Comparison of ENCODE assay signal across 8 cellular contexts in the genomic region with DNA sequence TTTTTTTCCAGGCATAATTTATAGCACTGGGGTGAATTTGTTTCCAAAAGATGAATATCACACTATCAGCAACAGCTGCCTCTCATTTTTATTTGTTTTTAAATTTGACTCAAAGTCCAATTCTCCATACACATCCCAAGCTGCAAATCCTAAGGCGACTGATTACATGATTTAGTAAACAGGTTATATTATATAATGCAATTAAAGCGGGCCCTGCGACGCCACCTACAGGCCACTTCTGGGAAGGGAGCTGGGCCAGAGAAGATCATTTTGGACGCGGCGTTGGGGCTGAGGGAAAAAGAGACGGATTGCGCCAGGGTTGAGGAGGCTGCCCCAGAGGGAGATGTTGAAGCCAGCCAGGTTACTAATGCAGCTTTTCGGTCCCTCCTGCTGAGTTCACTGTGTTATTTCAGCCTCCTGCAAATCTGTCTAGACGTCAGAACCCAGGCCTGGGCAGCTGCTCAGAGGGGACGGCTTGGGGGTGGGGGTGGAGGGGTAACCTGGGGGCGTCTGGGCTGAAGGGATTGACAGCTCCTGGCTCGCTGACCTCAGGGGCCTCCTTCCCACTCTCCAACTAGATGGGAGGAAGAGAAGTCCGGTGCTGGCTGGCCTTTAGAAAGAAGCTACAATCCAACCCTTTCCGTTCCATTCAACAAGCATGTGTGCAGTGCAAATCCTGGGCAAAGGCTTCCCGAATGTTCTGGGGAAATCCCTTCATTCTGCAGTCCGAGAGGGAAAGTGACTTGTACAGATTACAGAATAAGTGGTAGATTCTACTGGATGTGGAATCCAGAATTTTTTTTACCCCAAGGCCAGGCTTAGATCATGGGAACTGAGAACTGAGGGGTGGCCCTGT.
DNase-seq lines count a peak whose midpoint lies in the region; ATAC-seq, FAIRE-seq and TF ChIP-seq lines count a peak whose summit lies in the region.

No MANE protein-coding gene starts in this region.

- no peak for FAIRE-seq in bronchial epithelial cell (lab: Jason Lieb, UNC)
- peak; percentile 9 for FAIRE-seq in keratinocyte (lab: Jason Lieb, UNC)

- DNase-seq in NCI-H524 (lab: John Stamatoyannopoulos, UW) (peak; percentile 8 to 53), NCI-H524 treated with DMSO at 0.1 percent for 48 hours (lab: John Stamatoyannopoulos, UW) (no peak), LoVo (ENCODE audit: low spot score) (peak; percentile 41), T-helper 1 cell (peak in 3 of 5 donors; percentile 3 to 33 (median 9)), bronchial epithelial cell (ENCODE audit: low read depth) (peak; percentile 27), keratinocyte (ENCODE audit: low read depth, low spot score) (no peak)
- DNase-seq in stimulated activated CD4-positive, alpha-beta T cell treated with anti-CD3 and anti-CD28 coated beads, Interleukin-12 subunit alpha, Interleukin-12 subunit beta, amount 100 ng/mL, for 48 hours (ENCODE audit: low read depth in 2 of 3, low spot score in 1 of 3), result peak; percentile 4 to 38 (median 26)

- no peaks in the 10 kb centered on the region for H3K9me1 ChIP-seq in keratinocyte (ENCODE audit: control insufficient read depth, extremely low read depth, insufficient read depth, low read length)

- no peak overlapping the region for H2AFZ ChIP-seq in keratinocyte (ENCODE audit: control insufficient read depth, low read length)

- no peak overlapping the region for H3K9ac ChIP-seq in keratinocyte (ENCODE audit: control insufficient read depth, extremely low read depth, insufficient read depth, low read length)

- H3K4me3 ChIP-seq in bronchial epithelial cell (ENCODE audit: low read depth, low read length) (no peak overlapping the region), keratinocyte (ENCODE audit: control insufficient read depth in 2 of 3, extremely low read depth in 1 of 3, insufficient read depth in 2 of 3, low read depth in 1 of 3, low read length in 3 of 3) (no peak overlapping the region)

- no peak overlapping the region for H3K27ac ChIP-seq in keratinocyte (ENCODE audit: control insufficient read depth, insufficient read depth, low read length)

- H3K79me2 ChIP-seq in keratinocyte (ENCODE audit: control insufficient read depth, insufficient read depth, low read length), result no peaks in the 10 kb centered on the region

- peak; percentile 76 for TF ChIP-seq CTCF in bronchial epithelial cell (IDR thresholded peaks at IDR 0.05; ENCODE audit: insufficient read depth, low read length, severe bottlenecking)
- peak; percentile 82 to 84 (median 83) for TF ChIP-seq CTCF in keratinocyte (optimal IDR thresholded peaks at IDR 0.05 in 1 of 3, IDR thresholded peaks at IDR 0.05 in 1 of 3, conservative IDR thresholded peaks at IDR 0.05 in 1 of 3; ENCODE audit: extremely low read depth in 1 of 3, insufficient read depth in 2 of 3, low read length in 3 of 3)

- H3K36me3 ChIP-seq in bronchial epithelial cell (ENCODE audit: control insufficient read depth, insufficient read depth, low read length) (no peaks in the 10 kb centered on the region), keratinocyte (ENCODE audit: control insufficient read depth in 2 of 2, extremely low read depth in 1 of 2, insufficient read depth in 2 of 2, low read length in 2 of 2) (no peaks in the 10 kb centered on the region)

- dilution Hi-C loops in keratinocyte (cut with MboI; ENCODE audit: extremely low pct_ligation_motif_present, low sequenced_read_pairs), result no loop called here

- H3K4me2 ChIP-seq in keratinocyte (ENCODE audit: control insufficient read depth, extremely low read depth, insufficient read depth, low read depth, low read length), result no peak overlapping the region

- no peak for ATAC-seq in HG03039 (IDR thresholded peaks at IDR 0.05; ENCODE audit: unreplicated experiment)

- no peaks in the 10 kb centered on the region for H3K4me1 ChIP-seq in keratinocyte (ENCODE audit: control insufficient read depth, extremely low read depth, insufficient read depth, low read length)

- no peaks in the 10 kb centered on the region for H3K9me3 ChIP-seq in keratinocyte (ENCODE audit: control insufficient read depth, low read depth, low read length)

- H3K27me3 ChIP-seq in bronchial epithelial cell (ENCODE audit: control insufficient read depth, insufficient read depth, low read length), result peaks cover 6% of the 10 kb centered on the region
- H3K27me3 ChIP-seq in keratinocyte (ENCODE audit: control insufficient read depth, extremely low read depth, insufficient read depth, low read length), result peaks cover 11% of the 10 kb centered on the region

- no peaks in the 10 kb centered on the region for H4K20me1 ChIP-seq in keratinocyte (ENCODE audit: control insufficient read depth, extremely low read depth, insufficient read depth, low read length)

Comparison
In these comparisons a context has a peak if more than half of its experiments do, and no peak if none do; other contexts are left out.
1. DNase-seq: peak in NCI-H524 (2 of 2), LoVo (single experiment), T-helper 1 cell (3 of 5), bronchial epithelial cell (single experiment) and stimulated activated CD4-positive, alpha-beta T cell treated with anti-CD3 and anti-CD28 coated beads, Interleukin-12 subunit alpha, Interleukin-12 subunit beta, amount 100 ng/mL, for 48 hours (3 of 3); none in NCI-H524 treated with DMSO at 0.1 percent for 48 hours (single experiment) and keratinocyte (single experiment).